In the genomic region with DNA sequence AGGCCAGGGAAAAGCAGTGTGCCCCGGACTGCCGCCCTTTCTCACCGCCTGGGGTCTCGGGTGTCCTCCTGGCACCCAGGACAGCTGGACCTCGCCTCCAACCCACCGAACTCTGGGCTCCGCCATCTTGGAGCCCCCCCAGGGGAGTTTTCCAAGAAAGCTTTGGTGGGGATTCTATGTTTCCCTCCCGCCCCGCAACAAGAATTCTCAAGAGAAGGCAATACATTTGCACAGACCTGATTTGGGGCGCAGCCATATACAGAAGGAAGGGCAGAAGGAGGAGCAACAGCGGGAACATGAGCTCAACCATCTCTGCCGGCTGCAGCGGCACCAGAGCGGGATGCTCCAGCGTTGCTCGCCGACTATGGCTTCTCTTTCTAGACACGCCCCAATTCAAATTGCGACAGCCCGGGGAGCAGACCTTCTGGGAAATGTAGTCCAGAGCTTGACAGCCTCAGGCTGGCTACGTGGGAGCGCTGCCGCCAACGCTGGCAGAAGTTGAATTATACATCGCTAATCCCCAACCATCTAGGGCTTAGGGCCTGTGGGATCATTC, we compare ENCODE assay signal across 8 cellular contexts. TPM values are rescaled to one million over a fixed set of nuclear protein-coding genes. Genes with fewer than 3 reads are reported as not detected.
A peak's percentile ranks its signal among the peaks of the same experiment; 100 is the strongest.
DNase-seq lines count a peak whose midpoint lies in the region; ATAC-seq and TF ChIP-seq lines count a peak whose summit lies in the region.

RDH11 (minus strand) TSS at position 371 of the 556 bp plus-strand sequence; CDS start at position 310, 61 bp downstream.

- H3K4me1 ChIP-seq in duodenal mucosa (ENCODE audit: control insufficient read depth in 1 of 2, insufficient read depth in 2 of 2, low read length in 2 of 2) = peaks cover 5 to 7% of the 10 kb centered on the region in 2 donors

- TF ChIP-seq POLR2A in lower leg skin (IDR thresholded peaks at IDR 0.05) = no peak

- TF ChIP-seq CTCF in CD14-positive monocyte (IDR thresholded peaks at IDR 0.05) (no peak), lower leg skin (IDR thresholded peaks at IDR 0.05) (no peak)

- DNase-seq in CD14-positive monocyte (ENCODE audit: low spot score) (peak; percentile 89), NCI-H82 (lab: John Stamatoyannopoulos, UW) (peak; percentile 97), lower leg skin (ENCODE audit: low spot score in 2 of 2) (peak; percentile 85 to 96)
- DNase-seq in activated CD4-positive, alpha-beta memory T cell treated with anti-CD3 and anti-CD28 coated beads, Interleukin-2, amount 10 ng/mL, durations not matched to agents 7 days and 5 days = peak; percentile 88
- peak; percentile 68 to 79 for DNase-seq in stimulated activated CD4-positive, alpha-beta T cell treated with anti-CD3 and anti-CD28 coated beads, Interleukin-4, amount 100 ng/mL, for 48 hours (ENCODE audit: low read depth in 2 of 2)

- CTCF ChIA-PET in activated CD4-positive, alpha-beta memory T cell treated with anti-CD3 and anti-CD28 coated beads, Interleukin-2, amount 10 ng/mL, durations not matched to agents 7 days and 5 days (lab: Charles Lee) = interaction anchor here (0.8 to 5.3 kb wide), 9 partner anchors 8 to 336 kb away, joined by 3 to 40 read pairs (median 5); partner anchors contain the start of genes ATP6V1D, PIGH and VTI1B

- ATAC-seq in GM19395 (IDR thresholded peaks at IDR 0.05; ENCODE audit: unreplicated experiment) (peak; percentile 89), HG03565 (IDR thresholded peaks at IDR 0.05; ENCODE audit: unreplicated experiment) (peak; percentile 80)

- peaks cover 0 to 4% (median 0%) of the 10 kb centered on the region in 7 donors for H3K9me3 Mint-ChIP-seq in CD14-positive monocyte
- no peaks in the 10 kb centered on the region for H3K9me3 Mint-ChIP-seq in activated CD4-positive, alpha-beta memory T cell treated with anti-CD3 and anti-CD28 coated beads, Interleukin-2, amount 10 ng/mL, durations not matched to agents 7 days and 5 days

- intact Hi-C loops in CD14-positive monocyte (cut with micrococcal nuclease) = loop anchor here in 1 of 2 donors (5.0 kb wide), 1 partner anchor 122 kb away; the partner anchor contains the start of genes RAD51B and ZFYVE26
- intact Hi-C loops in lower leg skin (cut with DNase I; ENCODE audit: low total_unique reads) = no loop called here

- POLR2A ChIA-PET in activated CD4-positive, alpha-beta memory T cell treated with anti-CD3 and anti-CD28 coated beads, Interleukin-2, amount 10 ng/mL, durations not matched to agents 7 days and 5 days (lab: Charles Lee) = interaction anchor here (0.7 to 5.8 kb wide), 16 partner anchors 9 to 1098 kb away, joined by 3 to 69 read pairs (median 5); partner anchors contain the start of genes ATP6V1D, EIF2S1, PIGH and RAD51B

- peaks cover 0 to 6% (median 2%) of the 10 kb centered on the region in 3 donors for H3K27me3 Mint-ChIP-seq in CD14-positive monocyte (ENCODE audit: low read depth in 3 of 3)
- no peaks in the 10 kb centered on the region for H3K27me3 Mint-ChIP-seq in activated CD4-positive, alpha-beta memory T cell treated with anti-CD3 and anti-CD28 coated beads, Interleukin-2, amount 10 ng/mL, durations not matched to agents 7 days and 5 days

- peaks cover 19 to 24% of the 10 kb centered on the region in 2 donors for H3K36me3 Mint-ChIP-seq in CD14-positive monocyte
- peaks cover 25% of the 10 kb centered on the region for H3K36me3 Mint-ChIP-seq in activated CD4-positive, alpha-beta memory T cell treated with anti-CD3 and anti-CD28 coated beads, Interleukin-2, amount 10 ng/mL, durations not matched to agents 7 days and 5 days (ENCODE audit: low read depth)

- H3K4me1 Mint-ChIP-seq in CD14-positive monocyte = peaks cover 28% of the 10 kb centered on the region
- peaks cover 30% of the 10 kb centered on the region for H3K4me1 Mint-ChIP-seq in activated CD4-positive, alpha-beta memory T cell treated with anti-CD3 and anti-CD28 coated beads, Interleukin-2, amount 10 ng/mL, durations not matched to agents 7 days and 5 days

- H3K9ac ChIP-seq in duodenal mucosa (ENCODE audit: low read depth in 1 of 2, low read length in 2 of 2) = peak within 1 kb of the TSS; percentile 78

- H3K4me3 ChIP-seq in duodenal mucosa (ENCODE audit: low read depth in 1 of 2, low read length in 2 of 2) (peak within 1 kb of the TSS; percentile 68 to 98), lower leg skin (ENCODE audit: low read depth, poor library complexity, severe bottlenecking) (peak within 1 kb of the TSS; percentile 53)

- H3K27me3 ChIP-seq in duodenal mucosa (ENCODE audit: control insufficient read depth in 1 of 2, insufficient read depth in 2 of 2, low read length in 2 of 2) = no peaks in the 10 kb centered on the region

- H3K9me3 ChIP-seq in duodenal mucosa (ENCODE audit: control insufficient read depth in 1 of 2, low read length in 2 of 2) = no peaks in the 10 kb centered on the region

- H3K27ac ChIP-seq in duodenal mucosa (ENCODE audit: low read depth, low read length) = peak within 1 kb of the TSS; percentile 68

- H3K4me3 Mint-ChIP-seq in CD14-positive monocyte = peak within 1 kb of the TSS; percentile 94
- H3K4me3 Mint-ChIP-seq in activated CD4-positive, alpha-beta memory T cell treated with anti-CD3 and anti-CD28 coated beads, Interleukin-2, amount 10 ng/mL, durations not matched to agents 7 days and 5 days = peak within 1 kb of the TSS; percentile 89

- peaks cover 15 to 18% of the 10 kb centered on the region in 2 donors for H3K36me3 ChIP-seq in duodenal mucosa (ENCODE audit: control insufficient read depth in 1 of 2, insufficient read depth in 2 of 2, low read length in 2 of 2)

- peak within 1 kb of the TSS; percentile 69 to 93 (median 88) for H3K27ac Mint-ChIP-seq in CD14-positive monocyte
- H3K27ac Mint-ChIP-seq in activated CD4-positive, alpha-beta memory T cell treated with anti-CD3 and anti-CD28 coated beads, Interleukin-2, amount 10 ng/mL, durations not matched to agents 7 days and 5 days = peak within 1 kb of the TSS; percentile 89

- WGBS in lower leg skin, 2 donors = 0% methylated on average over 25 of the region's 25 CpGs

RNA-seq across cellular contexts. Expression of gene RDH11, which starts in this region (rescaled TPM):
- 10 to 100 TPM; 64.9 to 70.7 TPM for polyA plus RNA-seq in CD14-positive monocyte
- 10 to 100 TPM; 56.6 to 60.4 TPM for total RNA-seq in activated CD4-positive, alpha-beta memory T cell treated with anti-CD3 and anti-CD28 coated beads, Interleukin-2, amount 10 ng/mL, durations not matched to agents 7 days and 5 days
- 10 to 100 TPM; 34.5 to 72.3 (median 49.1) TPM for total RNA-seq in lower leg skin

Comparison
In these comparisons a context has a peak if more than half of its experiments do, and no peak if none do; other contexts are left out.
1. Peak in every context shown above with its lines: DNase-seq, ATAC-seq, H3K4me3 ChIP-seq and H3K27ac ChIP-seq.